ENCODE assay signal across 1 cellular context in the genomic region with DNA sequence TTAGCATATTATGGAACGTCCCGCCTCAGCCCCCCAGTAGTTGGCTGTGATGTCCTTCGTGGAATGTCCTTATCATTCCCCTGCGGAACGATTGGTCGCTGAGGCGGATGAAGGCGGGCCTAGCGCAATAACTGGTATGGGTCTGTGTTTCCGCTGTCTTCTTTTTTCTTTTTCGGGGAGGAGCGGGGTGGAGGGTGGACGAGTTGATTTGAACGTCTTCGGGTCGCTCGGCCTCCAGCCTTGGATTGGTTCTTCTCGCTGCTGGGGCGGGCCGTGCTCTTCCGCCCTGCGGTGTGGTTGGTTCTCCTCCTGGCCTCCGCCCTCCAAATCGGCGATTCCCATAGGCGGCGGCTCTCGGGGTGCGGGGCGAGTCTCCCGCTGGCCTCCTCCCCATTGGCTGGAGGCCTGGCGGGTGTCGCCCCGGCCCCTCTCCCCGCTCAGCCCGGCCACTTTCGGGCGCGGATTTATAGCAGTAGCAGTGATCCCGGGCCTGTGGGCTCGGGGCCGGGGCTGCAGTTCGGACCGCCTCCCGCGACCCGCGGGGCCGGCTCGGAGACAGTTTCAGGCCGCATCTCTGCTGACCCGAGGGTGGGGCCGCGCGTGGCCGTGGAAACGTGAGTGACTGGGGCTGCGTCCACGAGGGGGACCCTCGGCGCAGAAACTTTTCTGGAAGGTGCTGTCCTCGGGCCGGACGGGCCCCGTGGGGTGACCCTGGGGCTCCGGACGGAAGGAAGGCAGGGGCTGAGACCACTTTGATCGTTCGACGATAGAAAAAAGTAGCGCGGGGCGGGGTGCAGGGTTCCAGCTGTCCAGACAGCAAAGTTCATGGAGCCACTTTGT.
TF ChIP-seq lines count a peak whose summit lies in the region.

No MANE protein-coding gene starts in this region.

TF ChIP-seq in K562, 482 proteins besides CTCF, POLR2A, EP300 and RAD21 (continued from another document and continues in another):
- TF ChIP-seq, protein P1, sequence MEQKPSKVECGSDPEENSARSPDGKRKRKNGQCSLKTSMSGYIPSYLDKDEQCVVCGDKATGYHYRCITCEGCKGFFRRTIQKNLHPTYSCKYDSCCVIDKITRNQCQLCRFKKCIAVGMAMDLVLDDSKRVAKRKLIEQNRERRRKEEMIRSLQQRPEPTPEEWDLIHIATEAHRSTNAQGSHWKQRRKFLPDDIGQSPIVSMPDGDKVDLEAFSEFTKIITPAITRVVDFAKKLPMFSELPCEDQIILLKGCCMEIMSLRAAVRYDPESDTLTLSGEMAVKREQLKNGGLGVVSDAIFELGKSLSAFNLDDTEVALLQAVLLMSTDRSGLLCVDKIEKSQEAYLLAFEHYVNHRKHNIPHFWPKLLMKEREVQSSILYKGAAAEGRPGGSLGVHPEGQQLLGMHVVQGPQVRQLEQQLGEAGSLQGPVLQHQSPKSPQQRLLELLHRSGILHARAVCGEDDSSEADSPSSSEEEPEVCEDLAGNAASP (IDR thresholded peaks at IDR 0.05), result no peak
- TF ChIP-seq RBFOX2 (IDR thresholded peaks at IDR 0.05; ENCODE audit: low read depth, low read length) (peak; percentile 74), GATAD2A (IDR thresholded peaks at IDR 0.05) (no peak), SMAD2 (IDR thresholded peaks at IDR 0.05; ENCODE audit: low read depth, low read length) (no peak), CXXC5 (CRISPR knock-in tag; IDR thresholded peaks at IDR 0.05) (0 out of 2 replicates have a peak, but pooled peaks have one; percentile 45), POLR2H (tag; IDR thresholded peaks at IDR 0.05; ENCODE audit: low read depth) (peak; percentile 79), MTA3 (IDR thresholded peaks at IDR 0.05; ENCODE audit: borderline replicate concordance) (peak; percentile 91), ASH1L (IDR thresholded peaks at IDR 0.05; ENCODE audit: borderline replicate concordance, low read depth, partially characterized antibody) (peak; percentile 88), SRF (CRISPR knock-in tag; IDR thresholded peaks at IDR 0.05) (peak in 1 of 2 experiments; percentile 57; a peak in 1 of 4 replicates), RBM25 (IDR thresholded peaks at IDR 0.05; ENCODE audit: low read depth, low read length, severe bottlenecking) (peak; percentile 74), NCOA1 (IDR thresholded peaks at IDR 0.05; ENCODE audit: low read depth) (no peak), BRD9 (IDR thresholded peaks at IDR 0.05; ENCODE audit: low read depth, partially characterized antibody) (no peak), RBM14 (IDR thresholded peaks at IDR 0.05; ENCODE audit: borderline replicate concordance, insufficient read depth, low read depth, low read length) (no peak), ADNP (tag; IDR thresholded peaks at IDR 0.05) (no peak), NELFE (IDR thresholded peaks at IDR 0.05; ENCODE audit: insufficient read depth, insufficient read length) (no peak), HNRNPLL (IDR thresholded peaks at IDR 0.05; ENCODE audit: low read depth, low read length, poor library complexity, severe bottlenecking) (peak; percentile 72), MCM5 (IDR thresholded peaks at IDR 0.05; ENCODE audit: low read depth) (no peak), GATAD2B (IDR thresholded peaks at IDR 0.05; ENCODE audit: borderline replicate concordance) (peak; percentile 38; the same call in 1 of the 2 replicates), KDM5B (IDR thresholded peaks at IDR 0.05; ENCODE audit: insufficient replicate concordance, low read depth, low read length) (no peak), CHD4 (IDR thresholded peaks at IDR 0.05; ENCODE audit: insufficient read depth, insufficient replicate concordance, low read depth, low read length, poor library complexity, severe bottlenecking) (no peak), ETV1 (tag; conservative IDR thresholded peaks at IDR 0.05; ENCODE audit: low read depth) (no peak), MBD2 (IDR thresholded peaks at IDR 0.05; ENCODE audit: borderline replicate concordance, low read depth) (no peak; the same call in 1 of the 2 replicates), KLF6 (CRISPR knock-in tag; IDR thresholded peaks at IDR 0.05; ENCODE audit: borderline replicate concordance) (no peak), CAMTA2 (CRISPR knock-in tag; conservative IDR thresholded peaks at IDR 0.05) (no peak), ZC3H4 (CRISPR knock-in tag; IDR thresholded peaks at IDR 0.05; ENCODE audit: borderline replicate concordance) (no peak), KHSRP (IDR thresholded peaks at IDR 0.05) (no peak), PHF8 (IDR thresholded peaks at IDR 0.05; ENCODE audit: borderline replicate concordance, low read length) (peak; percentile 39; the same call in 1 of the 2 replicates)
- TF ChIP-seq, protein P2, sequence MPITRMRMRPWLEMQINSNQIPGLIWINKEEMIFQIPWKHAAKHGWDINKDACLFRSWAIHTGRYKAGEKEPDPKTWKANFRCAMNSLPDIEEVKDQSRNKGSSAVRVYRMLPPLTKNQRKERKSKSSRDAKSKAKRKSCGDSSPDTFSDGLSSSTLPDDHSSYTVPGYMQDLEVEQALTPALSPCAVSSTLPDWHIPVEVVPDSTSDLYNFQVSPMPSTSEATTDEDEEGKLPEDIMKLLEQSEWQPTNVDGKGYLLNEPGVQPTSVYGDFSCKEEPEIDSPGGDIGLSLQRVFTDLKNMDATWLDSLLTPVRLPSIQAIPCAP (CRISPR knock-in tag; IDR thresholded peaks at IDR 0.05; ENCODE audit: borderline replicate concordance), result no peak
- TF ChIP-seq, protein P3, sequence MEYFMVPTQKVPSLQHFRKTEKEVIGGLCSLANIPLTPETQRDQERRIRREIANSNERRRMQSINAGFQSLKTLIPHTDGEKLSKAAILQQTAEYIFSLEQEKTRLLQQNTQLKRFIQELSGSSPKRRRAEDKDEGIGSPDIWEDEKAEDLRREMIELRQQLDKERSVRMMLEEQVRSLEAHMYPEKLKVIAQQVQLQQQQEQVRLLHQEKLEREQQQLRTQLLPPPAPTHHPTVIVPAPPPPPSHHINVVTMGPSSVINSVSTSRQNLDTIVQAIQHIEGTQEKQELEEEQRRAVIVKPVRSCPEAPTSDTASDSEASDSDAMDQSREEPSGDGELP (CRISPR knock-in tag; IDR thresholded peaks at IDR 0.05; ENCODE audit: borderline replicate concordance), result peak; percentile 37; the same call in 1 of the 2 replicates
- TF ChIP-seq, protein P4, sequence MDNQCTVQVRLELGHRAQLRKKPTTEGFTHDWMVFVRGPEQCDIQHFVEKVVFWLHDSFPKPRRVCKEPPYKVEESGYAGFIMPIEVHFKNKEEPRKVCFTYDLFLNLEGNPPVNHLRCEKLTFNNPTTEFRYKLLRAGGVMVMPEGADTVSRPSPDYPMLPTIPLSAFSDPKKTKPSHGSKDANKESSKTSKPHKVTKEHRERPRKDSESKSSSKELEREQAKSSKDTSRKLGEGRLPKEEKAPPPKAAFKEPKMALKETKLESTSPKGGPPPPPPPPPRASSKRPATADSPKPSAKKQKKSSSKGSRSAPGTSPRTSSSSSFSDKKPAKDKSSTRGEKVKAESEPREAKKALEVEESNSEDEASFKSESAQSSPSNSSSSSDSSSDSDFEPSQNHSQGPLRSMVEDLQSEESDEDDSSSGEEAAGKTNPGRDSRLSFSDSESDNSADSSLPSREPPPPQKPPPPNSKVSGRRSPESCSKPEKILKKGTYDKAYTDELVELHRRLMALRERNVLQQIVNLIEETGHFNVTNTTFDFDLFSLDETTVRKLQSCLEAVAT (IDR thresholded peaks at IDR 0.05), result no peak
- TF ChIP-seq, protein P5, sequence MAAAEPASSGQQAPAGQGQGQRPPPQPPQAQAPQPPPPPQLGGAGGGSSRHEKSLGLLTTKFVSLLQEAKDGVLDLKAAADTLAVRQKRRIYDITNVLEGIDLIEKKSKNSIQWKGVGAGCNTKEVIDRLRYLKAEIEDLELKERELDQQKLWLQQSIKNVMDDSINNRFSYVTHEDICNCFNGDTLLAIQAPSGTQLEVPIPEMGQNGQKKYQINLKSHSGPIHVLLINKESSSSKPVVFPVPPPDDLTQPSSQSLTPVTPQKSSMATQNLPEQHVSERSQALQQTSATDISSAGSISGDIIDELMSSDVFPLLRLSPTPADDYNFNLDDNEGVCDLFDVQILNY (CRISPR knock-in tag; IDR thresholded peaks at IDR 0.05), result no peak
- TF ChIP-seq, protein P6, sequence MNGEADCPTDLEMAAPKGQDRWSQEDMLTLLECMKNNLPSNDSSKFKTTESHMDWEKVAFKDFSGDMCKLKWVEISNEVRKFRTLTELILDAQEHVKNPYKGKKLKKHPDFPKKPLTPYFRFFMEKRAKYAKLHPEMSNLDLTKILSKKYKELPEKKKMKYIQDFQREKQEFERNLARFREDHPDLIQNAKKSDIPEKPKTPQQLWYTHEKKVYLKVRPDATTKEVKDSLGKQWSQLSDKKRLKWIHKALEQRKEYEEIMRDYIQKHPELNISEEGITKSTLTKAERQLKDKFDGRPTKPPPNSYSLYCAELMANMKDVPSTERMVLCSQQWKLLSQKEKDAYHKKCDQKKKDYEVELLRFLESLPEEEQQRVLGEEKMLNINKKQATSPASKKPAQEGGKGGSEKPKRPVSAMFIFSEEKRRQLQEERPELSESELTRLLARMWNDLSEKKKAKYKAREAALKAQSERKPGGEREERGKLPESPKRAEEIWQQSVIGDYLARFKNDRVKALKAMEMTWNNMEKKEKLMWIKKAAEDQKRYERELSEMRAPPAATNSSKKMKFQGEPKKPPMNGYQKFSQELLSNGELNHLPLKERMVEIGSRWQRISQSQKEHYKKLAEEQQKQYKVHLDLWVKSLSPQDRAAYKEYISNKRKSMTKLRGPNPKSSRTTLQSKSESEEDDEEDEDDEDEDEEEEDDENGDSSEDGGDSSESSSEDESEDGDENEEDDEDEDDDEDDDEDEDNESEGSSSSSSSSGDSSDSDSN (IDR thresholded peaks at IDR 0.05; ENCODE audit: borderline replicate concordance in 1 of 2, low read depth in 2 of 2, low read length in 2 of 2), result peak; percentile 43 to 45; a peak in 1 of 4 replicates
- TF ChIP-seq, protein P7, sequence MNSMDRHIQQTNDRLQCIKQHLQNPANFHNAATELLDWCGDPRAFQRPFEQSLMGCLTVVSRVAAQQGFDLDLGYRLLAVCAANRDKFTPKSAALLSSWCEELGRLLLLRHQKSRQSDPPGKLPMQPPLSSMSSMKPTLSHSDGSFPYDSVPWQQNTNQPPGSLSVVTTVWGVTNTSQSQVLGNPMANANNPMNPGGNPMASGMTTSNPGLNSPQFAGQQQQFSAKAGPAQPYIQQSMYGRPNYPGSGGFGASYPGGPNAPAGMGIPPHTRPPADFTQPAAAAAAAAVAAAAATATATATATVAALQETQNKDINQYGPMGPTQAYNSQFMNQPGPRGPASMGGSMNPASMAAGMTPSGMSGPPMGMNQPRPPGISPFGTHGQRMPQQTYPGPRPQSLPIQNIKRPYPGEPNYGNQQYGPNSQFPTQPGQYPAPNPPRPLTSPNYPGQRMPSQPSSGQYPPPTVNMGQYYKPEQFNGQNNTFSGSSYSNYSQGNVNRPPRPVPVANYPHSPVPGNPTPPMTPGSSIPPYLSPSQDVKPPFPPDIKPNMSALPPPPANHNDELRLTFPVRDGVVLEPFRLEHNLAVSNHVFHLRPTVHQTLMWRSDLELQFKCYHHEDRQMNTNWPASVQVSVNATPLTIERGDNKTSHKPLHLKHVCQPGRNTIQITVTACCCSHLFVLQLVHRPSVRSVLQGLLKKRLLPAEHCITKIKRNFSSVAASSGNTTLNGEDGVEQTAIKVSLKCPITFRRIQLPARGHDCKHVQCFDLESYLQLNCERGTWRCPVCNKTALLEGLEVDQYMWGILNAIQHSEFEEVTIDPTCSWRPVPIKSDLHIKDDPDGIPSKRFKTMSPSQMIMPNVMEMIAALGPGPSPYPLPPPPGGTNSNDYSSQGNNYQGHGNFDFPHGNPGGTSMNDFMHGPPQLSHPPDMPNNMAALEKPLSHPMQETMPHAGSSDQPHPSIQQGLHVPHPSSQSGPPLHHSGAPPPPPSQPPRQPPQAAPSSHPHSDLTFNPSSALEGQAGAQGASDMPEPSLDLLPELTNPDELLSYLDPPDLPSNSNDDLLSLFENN (IDR thresholded peaks at IDR 0.05; ENCODE audit: low read depth in 2 of 2, low read length in 2 of 2), result 0 out of 4 replicates have a peak, but pooled peaks of 1 of the 2 experiments have one; percentile 23
- TF ChIP-seq, protein P8, sequence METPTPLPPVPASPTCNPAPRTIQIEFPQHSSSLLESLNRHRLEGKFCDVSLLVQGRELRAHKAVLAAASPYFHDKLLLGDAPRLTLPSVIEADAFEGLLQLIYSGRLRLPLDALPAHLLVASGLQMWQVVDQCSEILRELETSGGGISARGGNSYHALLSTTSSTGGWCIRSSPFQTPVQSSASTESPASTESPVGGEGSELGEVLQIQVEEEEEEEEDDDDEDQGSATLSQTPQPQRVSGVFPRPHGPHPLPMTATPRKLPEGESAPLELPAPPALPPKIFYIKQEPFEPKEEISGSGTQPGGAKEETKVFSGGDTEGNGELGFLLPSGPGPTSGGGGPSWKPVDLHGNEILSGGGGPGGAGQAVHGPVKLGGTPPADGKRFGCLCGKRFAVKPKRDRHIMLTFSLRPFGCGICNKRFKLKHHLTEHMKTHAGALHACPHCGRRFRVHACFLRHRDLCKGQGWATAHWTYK (CRISPR knock-in tag; IDR thresholded peaks at IDR 0.05), result no peak
- TF ChIP-seq, protein P9, sequence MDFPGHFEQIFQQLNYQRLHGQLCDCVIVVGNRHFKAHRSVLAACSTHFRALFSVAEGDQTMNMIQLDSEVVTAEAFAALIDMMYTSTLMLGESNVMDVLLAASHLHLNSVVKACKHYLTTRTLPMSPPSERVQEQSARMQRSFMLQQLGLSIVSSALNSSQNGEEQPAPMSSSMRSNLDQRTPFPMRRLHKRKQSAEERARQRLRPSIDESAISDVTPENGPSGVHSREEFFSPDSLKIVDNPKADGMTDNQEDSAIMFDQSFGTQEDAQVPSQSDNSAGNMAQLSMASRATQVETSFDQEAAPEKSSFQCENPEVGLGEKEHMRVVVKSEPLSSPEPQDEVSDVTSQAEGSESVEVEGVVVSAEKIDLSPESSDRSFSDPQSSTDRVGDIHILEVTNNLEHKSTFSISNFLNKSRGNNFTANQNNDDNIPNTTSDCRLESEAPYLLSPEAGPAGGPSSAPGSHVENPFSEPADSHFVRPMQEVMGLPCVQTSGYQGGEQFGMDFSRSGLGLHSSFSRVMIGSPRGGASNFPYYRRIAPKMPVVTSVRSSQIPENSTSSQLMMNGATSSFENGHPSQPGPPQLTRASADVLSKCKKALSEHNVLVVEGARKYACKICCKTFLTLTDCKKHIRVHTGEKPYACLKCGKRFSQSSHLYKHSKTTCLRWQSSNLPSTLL (IDR thresholded peaks at IDR 0.05), result no peak
- TF ChIP-seq, protein P10, sequence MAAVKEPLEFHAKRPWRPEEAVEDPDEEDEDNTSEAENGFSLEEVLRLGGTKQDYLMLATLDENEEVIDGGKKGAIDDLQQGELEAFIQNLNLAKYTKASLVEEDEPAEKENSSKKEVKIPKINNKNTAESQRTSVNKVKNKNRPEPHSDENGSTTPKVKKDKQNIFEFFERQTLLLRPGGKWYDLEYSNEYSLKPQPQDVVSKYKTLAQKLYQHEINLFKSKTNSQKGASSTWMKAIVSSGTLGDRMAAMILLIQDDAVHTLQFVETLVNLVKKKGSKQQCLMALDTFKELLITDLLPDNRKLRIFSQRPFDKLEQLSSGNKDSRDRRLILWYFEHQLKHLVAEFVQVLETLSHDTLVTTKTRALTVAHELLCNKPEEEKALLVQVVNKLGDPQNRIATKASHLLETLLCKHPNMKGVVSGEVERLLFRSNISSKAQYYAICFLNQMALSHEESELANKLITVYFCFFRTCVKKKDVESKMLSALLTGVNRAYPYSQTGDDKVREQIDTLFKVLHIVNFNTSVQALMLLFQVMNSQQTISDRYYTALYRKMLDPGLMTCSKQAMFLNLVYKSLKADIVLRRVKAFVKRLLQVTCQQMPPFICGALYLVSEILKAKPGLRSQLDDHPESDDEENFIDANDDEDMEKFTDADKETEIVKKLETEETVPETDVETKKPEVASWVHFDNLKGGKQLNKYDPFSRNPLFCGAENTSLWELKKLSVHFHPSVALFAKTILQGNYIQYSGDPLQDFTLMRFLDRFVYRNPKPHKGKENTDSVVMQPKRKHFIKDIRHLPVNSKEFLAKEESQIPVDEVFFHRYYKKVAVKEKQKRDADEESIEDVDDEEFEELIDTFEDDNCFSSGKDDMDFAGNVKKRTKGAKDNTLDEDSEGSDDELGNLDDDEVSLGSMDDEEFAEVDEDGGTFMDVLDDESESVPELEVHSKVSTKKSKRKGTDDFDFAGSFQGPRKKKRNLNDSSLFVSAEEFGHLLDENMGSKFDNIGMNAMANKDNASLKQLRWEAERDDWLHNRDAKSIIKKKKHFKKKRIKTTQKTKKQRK (IDR thresholded peaks at IDR 0.05; ENCODE audit: borderline replicate concordance, low read depth, low read length), result peak; percentile 66; the same call in 1 of the 2 replicates
